In genomic region chr14:93048843-93049242, GRCh38 we compare ENCODE assay signal across 21 cellular contexts.
A peak's percentile ranks its signal among the peaks of the same experiment; 100 is the strongest.
DNase-seq lines count a peak whose midpoint lies in the region; ATAC-seq, FAIRE-seq and TF ChIP-seq lines count a peak whose summit lies in the region.
"Had no signal": no experiment of that assay in that cellular context is flagged by ENCODE, and none has a peak within 500 bp of the region (broad histone marks: within the 10 kb centered on the region; RNA-seq: fewer than 3 reads in every experiment).

No MANE protein-coding gene starts in this region.

- TF ChIP-seq CTCF in A549 (IDR thresholded peaks at IDR 0.05) (no peak), H9 (conservative IDR thresholded peaks at IDR 0.05) (no peak), osteoblast (IDR thresholded peaks at IDR 0.05; ENCODE audit: extremely low read depth, low read depth, low read length) (no peak), GM10248 (IDR thresholded peaks at IDR 0.05; ENCODE audit: control extremely low read depth, extremely low read depth, low read depth, missing control alignments) (no peak)

- H4K91ac ChIP-seq in H9 (ENCODE audit: insufficient read length, low read depth, low read length) = no peak overlapping the region

- CTCF ChIA-PET in A549 (lab: Yijun Ruan, JAX) (interaction anchor here (1.9 kb wide), 1 partner anchor 12 kb away, joined by 6 read pairs; no protein-coding TSS in a partner anchor), GM10248 (lab: Yijun Ruan, JAX) (interaction anchor here (1.8 kb wide), 1 partner anchor 15 kb away, joined by 11 read pairs; no protein-coding TSS in a partner anchor)

- no peak overlapping the region for H2BK5ac ChIP-seq in H9 (ENCODE audit: insufficient read length, low read length)

- no peak for TF ChIP-seq RAD21 in A549 (conservative IDR thresholded peaks at IDR 0.05 in 1 of 2, IDR thresholded peaks at IDR 0.05 in 1 of 2)

- H3K23me2 ChIP-seq in H9 (ENCODE audit: insufficient read length, low read depth, low read length, poor library complexity, severe bottlenecking) = no peaks in the 10 kb centered on the region

- H4K20me1 ChIP-seq in H9 (ENCODE audit: control insufficient read depth, insufficient read depth, insufficient read length) (no peaks in the 10 kb centered on the region), osteoblast (ENCODE audit: insufficient read depth, low read length) (peaks cover 27% of the 10 kb centered on the region)

- H3K27me3 Mint-ChIP-seq in H9 (ENCODE audit: low read depth) = no peaks in the 10 kb centered on the region; the same call in none of the 2 replicates
- no peaks in the 10 kb centered on the region for H3K27me3 Mint-ChIP-seq in dendritic cell treated with granulocyte-macrophage colony-stimulating factor and Interleukin-4, amounts not matched to agents 40 ng/mL and 50 ng/mL, for 4 days
- H3K27me3 Mint-ChIP-seq: activated B cell treated with CpG ODN at 0.5 μM for 24 hours; activated naive CD4-positive, alpha-beta T cell treated with anti-CD3 and anti-CD28 coated beads, Interleukin-2, amount 50 U/mL, for 24 hours; CD4-positive, CD25-positive, alpha-beta regulatory T cell; natural killer cell treated with Interleukin-12 subunit alpha and Interleukin-12 subunit beta and Interleukin-15 and Interleukin-18, amount 100 ng/mL, for 72 hours had no signal

- H3K9ac ChIP-seq in H9 (ENCODE audit: extremely low read depth, insufficient read length, low read length) = no peak overlapping the region
- H3K9ac ChIP-seq: parathyroid adenoma had no signal

- no peak overlapping the region for H4K5ac ChIP-seq in H9 (ENCODE audit: insufficient read length, low read depth, low read length)

- H3K4ac ChIP-seq in H9 (ENCODE audit: low read depth, low read length) = no peak overlapping the region

- H3K14ac ChIP-seq in H9 (ENCODE audit: insufficient read depth, low read length) = no peak overlapping the region

- peaks cover 66% of the 10 kb centered on the region for H3K4me1 ChIP-seq in A549
- H3K4me1 ChIP-seq in H9 (ENCODE audit: insufficient read depth, low read length) = peaks cover 18% of the 10 kb centered on the region
- peaks cover 21% of the 10 kb centered on the region for H3K4me1 ChIP-seq in osteoblast (ENCODE audit: insufficient read depth, low read length)

- DNase-seq in A549 (ENCODE audit: low read depth in 1 of 2, low spot score in 1 of 2) (no peak), H9 (no peak), osteoblast (ENCODE audit: insufficient read length, low spot score, missing footprints) (peak; percentile 35), GM10248 (ENCODE audit: extremely low spot score) (no peak)
- DNase-seq: activated B cell treated with CpG ODN at 0.5 μM for 24 hours; activated T-cell treated with anti-CD3 and anti-CD28 coated beads, Interleukin-2, amount 50 U/mL, for 1 hour; CD4-positive, CD25-positive, alpha-beta regulatory T cell; DND-41; effector memory CD4-positive, alpha-beta T cell; NCI-H187; NCI-H526 treated with DMSO at 0.1 percent for 48 hours; RPMI8226 had no signal

- H4K8ac ChIP-seq in H9 (replicated peaks; ENCODE audit: insufficient read length, low read depth, low read length) = no peak overlapping the region

- no peak overlapping the region for H2BK120ac ChIP-seq in H9 (ENCODE audit: low read depth, low read length, poor library complexity, severe bottlenecking)

- H3K79me2 ChIP-seq in H9 (ENCODE audit: insufficient read depth, low read length) (peaks cover 3% of the 10 kb centered on the region; the same call in 1 of the 2 replicates), osteoblast (ENCODE audit: insufficient read depth, low read length) (no peaks in the 10 kb centered on the region)

- intact Hi-C loops in dendritic cell treated with granulocyte-macrophage colony-stimulating factor and Interleukin-4, amounts not matched to agents 40 ng/mL and 50 ng/mL, for 4 days (cut with micrococcal nuclease) = no loop called here

- H2AK5ac ChIP-seq in H9 (ENCODE audit: insufficient read length, low read length) = no peak overlapping the region

- H3K36me3 Mint-ChIP-seq in H9 (ENCODE audit: insufficient read depth in 1 of 3, low read depth in 3 of 3) = peaks cover 13 to 15% (median 15%) of the 10 kb centered on the region in 3 experiments; a peak in 6 of 7 replicates
- H3K36me3 Mint-ChIP-seq in dendritic cell treated with granulocyte-macrophage colony-stimulating factor and Interleukin-4, amounts not matched to agents 40 ng/mL and 50 ng/mL, for 4 days (ENCODE audit: low read depth) = peaks cover 63% of the 10 kb centered on the region
- H3K36me3 Mint-ChIP-seq: CD4-positive, CD25-positive, alpha-beta regulatory T cell; natural killer cell treated with Interleukin-12 subunit alpha and Interleukin-12 subunit beta and Interleukin-15 and Interleukin-18, amount 100 ng/mL, for 72 hours had no signal

- FAIRE-seq in A549 (lab: Jason Lieb, UNC) = no peak
- FAIRE-seq: GM12892 had no signal

- peak overlapping the region in 2 of 3 experiments; percentile 84 to 87; a peak in 3 of 7 replicates for H3K27ac Mint-ChIP-seq in H9
- H3K27ac Mint-ChIP-seq in dendritic cell treated with granulocyte-macrophage colony-stimulating factor and Interleukin-4, amounts not matched to agents 40 ng/mL and 50 ng/mL, for 4 days = peak overlapping the region; percentile 20
- H3K27ac Mint-ChIP-seq: activated B cell treated with CpG ODN at 0.5 μM for 24 hours; natural killer cell treated with Interleukin-12 subunit alpha and Interleukin-12 subunit beta and Interleukin-15 and Interleukin-18, amount 100 ng/mL, for 72 hours had no signal

- H2BK20ac ChIP-seq in H9 (ENCODE audit: low read depth, low read length, poor library complexity, severe bottlenecking) = no peak overlapping the region

- H3K27ac ChIP-seq in A549 (peak overlapping the region; percentile 69 to 85), H9 (ENCODE audit: insufficient read length, low read depth, low read length) (no peak overlapping the region), osteoblast (ENCODE audit: low read depth, low read length) (no peak overlapping the region)
- H3K27ac ChIP-seq: parathyroid adenoma, suprapubic skin had no signal

- H2BK12ac ChIP-seq in H9 (ENCODE audit: insufficient read length, low read depth, low read length) = no peak overlapping the region

- POLR2A ChIA-PET in A549 (lab: Yijun Ruan, JAX) (no interaction called here), GM10248 (lab: Yijun Ruan, JAX) (no interaction called here)

- peaks cover 79 to 81% of the 10 kb centered on the region in 2 experiments for H3K4me1 Mint-ChIP-seq in H9
- peaks cover 78% of the 10 kb centered on the region for H3K4me1 Mint-ChIP-seq in dendritic cell treated with granulocyte-macrophage colony-stimulating factor and Interleukin-4, amounts not matched to agents 40 ng/mL and 50 ng/mL, for 4 days (ENCODE audit: low read depth)

- H3K4me2 ChIP-seq in A549 (peak overlapping the region; percentile 73), H9 (ENCODE audit: insufficient read depth, insufficient read length, low read length) (no peak overlapping the region), osteoblast (ENCODE audit: insufficient read depth, low read length) (no peak overlapping the region)

- 86% methylated on average over 2 of the region's 2 CpGs for WGBS in A549 (ENCODE audit: missing lambda C conversion rate)
- no CpG with 5 or more reads among the region's 2 CpGs for WGBS in H9 (ENCODE audit: extremely low coverage, insufficient read length, low lambda C conversion rate)

- H3K27me3 ChIP-seq in H9 (ENCODE audit: insufficient read depth, low read length) (no peaks in the 10 kb centered on the region), osteoblast (ENCODE audit: insufficient read depth, low read length) (peaks cover 6% of the 10 kb centered on the region)
- H3K27me3 ChIP-seq: suprapubic skin had no signal

- peak in 1 of 2 experiments; percentile 11; a peak in 1 of 6 replicates for ATAC-seq in A549
- no peak for ATAC-seq in SK-N-SH treated with all-trans-retinoic acid at 6 μM for 48 hours
- ATAC-seq in GM21717 (IDR thresholded peaks at IDR 0.05; ENCODE audit: unreplicated experiment) = no peak
- no peak for ATAC-seq in GM21360 (IDR thresholded peaks at IDR 0.05; ENCODE audit: unreplicated experiment)
- ATAC-seq: natural killer cell treated with Interleukin-12 subunit alpha and Interleukin-12 subunit beta and Interleukin-15 and Interleukin-18, amount 100 ng/mL, for 72 hours had no signal

- H3K36me3 ChIP-seq in osteoblast (ENCODE audit: insufficient read depth, low read length) = no peaks in the 10 kb centered on the region
- H3K36me3 ChIP-seq: suprapubic skin had no signal

- no peak for TF ChIP-seq POLR2A in A549 (IDR thresholded peaks at IDR 0.05; ENCODE audit: low read length)

- no peak overlapping the region for H3K4me3 ChIP-seq in A549
- no peak overlapping the region for H3K4me3 ChIP-seq in osteoblast (ENCODE audit: insufficient read depth, low read length)
- H3K4me3 ChIP-seq: suprapubic skin had no signal

- H3K23ac ChIP-seq in H9 (ENCODE audit: insufficient read length, low read depth, low read length) = no peak overlapping the region

- TF ChIP-seq EP300 in A549 (IDR thresholded peaks at IDR 0.05) = no peak

- H2BK15ac ChIP-seq in H9 (ENCODE audit: low read depth, low read length) = no peak overlapping the region

- no peak overlapping the region for H2AFZ ChIP-seq in H9 (ENCODE audit: low read length)
- no peak overlapping the region for H2AFZ ChIP-seq in osteoblast (ENCODE audit: low read length)
- H2AFZ ChIP-seq: parathyroid adenoma had no signal

- H3K9me3 ChIP-seq in A549 = no peaks in the 10 kb centered on the region
- no peaks in the 10 kb centered on the region for H3K9me3 ChIP-seq in H9 (ENCODE audit: control insufficient read depth, low read depth, low read length)
- no peaks in the 10 kb centered on the region for H3K9me3 ChIP-seq in osteoblast (ENCODE audit: low read depth, low read length)
- H3K9me3 ChIP-seq: suprapubic skin had no signal

- no peak overlapping the region for H3K4me3 Mint-ChIP-seq in H9
- H3K4me3 Mint-ChIP-seq in dendritic cell treated with granulocyte-macrophage colony-stimulating factor and Interleukin-4, amounts not matched to agents 40 ng/mL and 50 ng/mL, for 4 days = no peak overlapping the region
- H3K4me3 Mint-ChIP-seq: activated B cell treated with CpG ODN at 0.5 μM for 24 hours; activated naive CD4-positive, alpha-beta T cell treated with anti-CD3 and anti-CD28 coated beads, Interleukin-2, amount 50 U/mL, for 24 hours; CD4-positive, CD25-positive, alpha-beta regulatory T cell; natural killer cell treated with Interleukin-12 subunit alpha and Interleukin-12 subunit beta and Interleukin-15 and Interleukin-18, amount 100 ng/mL, for 72 hours had no signal

- no peak overlapping the region for H3K56ac ChIP-seq in H9 (ENCODE audit: insufficient read length, low read depth, low read length)

- no peaks in the 10 kb centered on the region; a peak in 1 of 5 replicates for H3K9me3 Mint-ChIP-seq in H9
- H3K9me3 Mint-ChIP-seq in dendritic cell treated with granulocyte-macrophage colony-stimulating factor and Interleukin-4, amounts not matched to agents 40 ng/mL and 50 ng/mL, for 4 days = no peaks in the 10 kb centered on the region
- H3K9me3 Mint-ChIP-seq: activated B cell treated with CpG ODN at 0.5 μM for 24 hours; activated naive CD4-positive, alpha-beta T cell treated with anti-CD3 and anti-CD28 coated beads, Interleukin-2, amount 50 U/mL, for 24 hours; CD4-positive, CD25-positive, alpha-beta regulatory T cell; natural killer cell treated with Interleukin-12 subunit alpha and Interleukin-12 subunit beta and Interleukin-15 and Interleukin-18, amount 100 ng/mL, for 72 hours had no signal

- H3K79me1 ChIP-seq in H9 (ENCODE audit: insufficient read depth, low read depth, low read length, poor library complexity, severe bottlenecking) = peaks cover 5% of the 10 kb centered on the region

- no peak overlapping the region for H3K18ac ChIP-seq in H9 (ENCODE audit: insufficient read length, low read depth, low read length)

- H3T11ph ChIP-seq in H9 (ENCODE audit: low read length) = no peak overlapping the region

Comparison
In these comparisons a context has a peak if more than half of its experiments do, and no peak if none do; other contexts are left out.
1. H3K27ac ChIP-seq: peak in A549 (2 of 2); none in H9 (single experiment) and osteoblast (single experiment).